Comparison of ENCODE assay signal across 23 cellular contexts in the genomic region with DNA sequence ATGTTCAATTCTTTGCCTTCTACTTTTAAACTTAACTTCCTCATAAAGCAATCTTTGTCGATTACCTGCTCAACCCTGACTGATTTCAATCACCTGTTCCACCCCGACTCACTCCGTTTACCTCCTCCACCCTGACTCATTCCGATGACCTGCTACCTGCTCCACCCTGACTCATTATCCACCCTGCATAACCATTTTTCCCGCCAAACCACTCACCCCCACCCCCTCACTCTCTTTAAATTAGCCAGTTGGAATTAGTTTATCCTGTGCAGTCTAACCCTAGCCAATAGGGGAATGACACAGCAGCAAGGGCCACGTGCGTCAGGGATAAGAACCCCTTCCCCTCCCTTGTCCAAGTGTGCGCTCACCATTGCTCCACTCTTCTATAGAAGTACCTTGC. TPM values are rescaled to one million over a fixed set of nuclear protein-coding genes. Genes with fewer than 3 reads are reported as not detected.
DNase-seq lines count a peak whose midpoint lies in the region; ATAC-seq and TF ChIP-seq lines count a peak whose summit lies in the region.
"Had no signal": no experiment of that assay in that cellular context is flagged by ENCODE, and none has a peak within 500 bp of the region (broad histone marks: within the 10 kb centered on the region; RNA-seq: fewer than 3 reads in every experiment).

No MANE protein-coding gene starts in this region.

- H3K4me2 ChIP-seq in GM23338, result no peak overlapping the region
- H3K4me2 ChIP-seq: A549 had no signal

- no peaks in the 10 kb centered on the region for H3K9me2 ChIP-seq in GM23338 (ENCODE audit: insufficient read depth)

- H3K27ac Mint-ChIP-seq in GM23338, result peak overlapping the region; percentile 83
- H3K27ac Mint-ChIP-seq in progenitor cell of endocrine pancreas, result peak overlapping the region; percentile 30
- no peak overlapping the region for H3K27ac Mint-ChIP-seq in Caco-2 (ENCODE audit: unreplicated experiment)
- H3K27ac Mint-ChIP-seq: activated naive CD8-positive, alpha-beta T cell treated with anti-CD3 and anti-CD28 coated beads for 36 hours; stimulated activated naive B cell treated with anti-CD40 and anti-IgM and Interleukin-4, amounts not matched to agents 10 μg/mL and 1 μg/mL and 100 μg/mL, for 72 hours had no signal

- H3K4me1 ChIP-seq in GM23338 (ENCODE audit: insufficient read depth) (peaks cover 39% of the 10 kb centered on the region), foreskin keratinocyte (no peaks in the 10 kb centered on the region), Caco-2 (peaks cover 22% of the 10 kb centered on the region), uterus (no peaks in the 10 kb centered on the region)
- H3K4me1 ChIP-seq: A549, heart left ventricle, SJSA1 had no signal

- H3K27me3 ChIP-seq in GM23338 (ENCODE audit: insufficient read depth), result no peaks in the 10 kb centered on the region
- no peaks in the 10 kb centered on the region for H3K27me3 ChIP-seq in foreskin keratinocyte
- H3K27me3 ChIP-seq in Caco-2 (replicated peaks; ENCODE audit: control insufficient read depth, insufficient read depth, low read length), result no peaks in the 10 kb centered on the region
- H3K27me3 ChIP-seq in uterus, result no peaks in the 10 kb centered on the region
- H3K27me3 ChIP-seq: heart left ventricle, SJSA1 had no signal

- no peaks in the 10 kb centered on the region for H3F3A ChIP-seq in GM23338 (replicated peaks; ENCODE audit: low read depth)

- POLR2A ChIA-PET in RWPE1 (lab: Yijun Ruan, JAX; ENCODE audit: low non-redundant PET) (no interaction called here), Caco-2 (lab: Charles Lee) (no interaction called here)

- no peaks in the 10 kb centered on the region for H4K20me1 ChIP-seq in GM23338 (replicated peaks; ENCODE audit: insufficient read depth)

- H3K27ac ChIP-seq in GM23338 (ENCODE audit: low read depth) (peak overlapping the region; percentile 93), RWPE1 (no peak overlapping the region), foreskin keratinocyte (no peak overlapping the region), uterus (no peak overlapping the region)
- H3K27ac ChIP-seq: A549, heart left ventricle, SJSA1 had no signal

- intact Hi-C loops in Caco-2 (cut with micrococcal nuclease; ENCODE audit: unreplicated experiment) (no loop called here), uterus (cut with DNase I; ENCODE audit: low total_unique reads) (no loop called here)

- H3K36me3 Mint-ChIP-seq in GM23338 (ENCODE audit: low read depth), result peaks cover 31% of the 10 kb centered on the region
- H3K36me3 Mint-ChIP-seq in progenitor cell of endocrine pancreas (ENCODE audit: insufficient read depth), result peaks cover 3% of the 10 kb centered on the region
- H3K36me3 Mint-ChIP-seq in Caco-2 (ENCODE audit: insufficient read depth, unreplicated experiment), result peaks cover 6% of the 10 kb centered on the region

- peaks cover 33% of the 10 kb centered on the region for H3K9me3 Mint-ChIP-seq in GM23338
- H3K9me3 Mint-ChIP-seq in progenitor cell of endocrine pancreas (ENCODE audit: low read depth), result peaks cover 14% of the 10 kb centered on the region
- peaks cover 9% of the 10 kb centered on the region for H3K9me3 Mint-ChIP-seq in Caco-2 (ENCODE audit: unreplicated experiment)

- ATAC-seq in GM23338, result peak; percentile 62
- peak; percentile 79 for ATAC-seq in foreskin keratinocyte
- ATAC-seq in stimulated activated naive CD8-positive, alpha-beta T cell treated with anti-CD3 and anti-CD28 coated beads, Interleukin-15, Interleukin-2, amounts not matched to agents 100 U/mL and 50 U/mL, for 24 hours, result no peak
- ATAC-seq: A549; activated T-cell treated with anti-CD3 and anti-CD28 coated beads, Interleukin-2, amount 50 U/mL, for 4 hours; heart left ventricle; stimulated activated naive B cell treated with anti-CD40 and anti-IgM and Interleukin-4, amounts not matched to agents 10 μg/mL and 1 μg/mL and 100 μg/mL, for 72 hours had no signal

- BruUV-seq in Caco-2 (replicated peaks; lab: Mats Ljungman, UMichigan), result no TSS peak

- H3K36me3 ChIP-seq in GM23338 (ENCODE audit: insufficient read depth) (peaks cover 2% of the 10 kb centered on the region; the same call in 1 of the 2 replicates), Caco-2 (ENCODE audit: control insufficient read depth, insufficient read depth, low read length) (no peaks in the 10 kb centered on the region), uterus (no peaks in the 10 kb centered on the region)
- H3K36me3 ChIP-seq: heart left ventricle, SJSA1 had no signal

- CTCF ChIA-PET in RWPE1 (lab: Yijun Ruan, JAX), result no interaction called here
- CTCF ChIA-PET in Caco-2 (lab: Charles Lee), result no interaction called here

- H3K4me3 Mint-ChIP-seq in GM23338 (no peak overlapping the region), progenitor cell of endocrine pancreas (ENCODE audit: low read depth) (no peak overlapping the region), Caco-2 (ENCODE audit: unreplicated experiment) (no peak overlapping the region)
- H3K4me3 Mint-ChIP-seq: activated naive CD8-positive, alpha-beta T cell treated with anti-CD3 and anti-CD28 coated beads for 36 hours; activated T-cell treated with anti-CD3 and anti-CD28 coated beads, Interleukin-2, amount 50 U/mL, for 4 hours; stimulated activated naive B cell treated with anti-CD40 and anti-IgM and Interleukin-4, amounts not matched to agents 10 μg/mL and 1 μg/mL and 100 μg/mL, for 72 hours had no signal

- H3K27me3 Mint-ChIP-seq in GM23338 (ENCODE audit: insufficient read depth, low read depth, poor library complexity) (peaks cover 7% of the 10 kb centered on the region), progenitor cell of endocrine pancreas (no peaks in the 10 kb centered on the region), Caco-2 (ENCODE audit: insufficient read depth, unreplicated experiment) (no peaks in the 10 kb centered on the region)
- H3K27me3 Mint-ChIP-seq: activated naive CD8-positive, alpha-beta T cell treated with anti-CD3 and anti-CD28 coated beads for 36 hours; stimulated activated naive B cell treated with anti-CD40 and anti-IgM and Interleukin-4, amounts not matched to agents 10 μg/mL and 1 μg/mL and 100 μg/mL, for 72 hours had no signal

- H3K4me1 Mint-ChIP-seq in GM23338, result peaks cover 36% of the 10 kb centered on the region
- H3K4me1 Mint-ChIP-seq in progenitor cell of endocrine pancreas (ENCODE audit: low read depth), result peaks cover 31% of the 10 kb centered on the region
- peaks cover 20% of the 10 kb centered on the region for H3K4me1 Mint-ChIP-seq in Caco-2 (ENCODE audit: low read depth, unreplicated experiment)
- H3K4me1 Mint-ChIP-seq: activated naive CD8-positive, alpha-beta T cell treated with anti-CD3 and anti-CD28 coated beads for 36 hours; stimulated activated naive B cell treated with anti-CD40 and anti-IgM and Interleukin-4, amounts not matched to agents 10 μg/mL and 1 μg/mL and 100 μg/mL, for 72 hours had no signal

- DNase-seq in GM23338 (ENCODE audit: low spot score), result no peak
- peak; percentile 6 for DNase-seq in RWPE1 (ENCODE audit: low spot score)
- no peak for DNase-seq in foreskin keratinocyte
- DNase-seq in progenitor cell of endocrine pancreas (ENCODE audit: low spot score, unreplicated experiment), result no peak
- DNase-seq in Caco-2, result no peak
- no peak for DNase-seq in stimulated activated naive CD8-positive, alpha-beta T cell treated with anti-CD3 and anti-CD28 coated beads, Interleukin-15, Interleukin-2, amounts not matched to agents 100 U/mL and 50 U/mL, for 24 hours
- no peak for DNase-seq in T-helper 1 cell
- no peak for DNase-seq in uterus
- DNase-seq: activated gamma-delta T cell; activated naive CD8-positive, alpha-beta T cell treated with anti-CD3 and anti-CD28 coated beads for 36 hours; activated T-cell treated with anti-CD3 and anti-CD28 coated beads, Interleukin-2, amount 50 U/mL, for 4 hours; anterior cingulate cortex; GOT3; heart left ventricle; IMR-90; kidney glomerular epithelial cell; NCI-H1694 treated with DMSO at 0.1 percent for 48 hours; NCI-H446 treated with DMSO at 0.1 percent for 48 hours; NCI-H82; stimulated activated naive B cell treated with anti-CD40 and anti-IgM and Interleukin-4, amounts not matched to agents 10 μg/mL and 1 μg/mL and 100 μg/mL, for 72 hours had no signal

- no peak overlapping the region for H2AFZ ChIP-seq in GM23338

- H3K4me3 ChIP-seq in GM23338, result no peak overlapping the region
- H3K4me3 ChIP-seq in Caco-2 (ENCODE audit: low read depth, low read length), result no peak overlapping the region
- H3K4me3 ChIP-seq in uterus, result no peak overlapping the region
- H3K4me3 ChIP-seq: A549, heart left ventricle, SJSA1 had no signal

- H3K79me2 ChIP-seq in GM23338 (replicated peaks; ENCODE audit: insufficient read depth), result no peaks in the 10 kb centered on the region

- no peak for TF ChIP-seq POLR2A in uterus (IDR thresholded peaks at IDR 0.05)

- no peak for TF ChIP-seq CTCF in GM23338 (conservative IDR thresholded peaks at IDR 0.05; ENCODE audit: low read depth in 2 of 2)
- TF ChIP-seq CTCF in RWPE1 (conservative IDR thresholded peaks at IDR 0.05; ENCODE audit: low read depth), result no peak
- no peak for TF ChIP-seq CTCF in foreskin keratinocyte (conservative IDR thresholded peaks at IDR 0.05)
- no peak for TF ChIP-seq CTCF in progenitor cell of endocrine pancreas (IDR thresholded peaks at IDR 0.05; ENCODE audit: unreplicated experiment)
- TF ChIP-seq CTCF in Caco-2 (IDR thresholded peaks at IDR 0.05; ENCODE audit: insufficient read depth in 1 of 2, low read depth in 1 of 2, low read length in 1 of 2, severe bottlenecking in 1 of 2, unreplicated experiment in 1 of 2), result no peak
- no peak for TF ChIP-seq CTCF in uterus (IDR thresholded peaks at IDR 0.05)

- 0 out of 2 replicates have a peak, but pooled peaks cover 9% of the 10 kb centered on the region for H3K9me3 ChIP-seq in Caco-2
- no peaks in the 10 kb centered on the region for H3K9me3 ChIP-seq in uterus
- H3K9me3 ChIP-seq: SJSA1 had no signal

TF ChIP-seq in GM23338, 12 proteins besides CTCF, POLR2A, EP300 and RAD21 (continues in another document):
- no peak for TF ChIP-seq JUNB (IDR thresholded peaks at IDR 0.05; ENCODE audit: unreplicated experiment)
- TF ChIP-seq POLR2AphosphoS5 (IDR thresholded peaks at IDR 0.05; ENCODE audit: low read depth), result no peak

RNA-seq across cellular contexts. Expression of a gene that starts 56.7 kb away (rescaled TPM):
- total RNA-seq in GM23338 (2014; rRNA removed; shearing (Covaris generic)), result 10.2 and 13.5 TPM in 2 replicates
- polyA plus RNA-seq in GM23338 (2016; fragmentation: Nextera tagmentation; extraction: Ambion mirVana), result 6.1 and 6.8 TPM in 2 replicates
- 0.35 and 2.9 TPM in 2 replicates for total RNA-seq in foreskin keratinocyte
- polyA plus RNA-seq in foreskin keratinocyte, result 0.41 and 2.0 TPM in 2 replicates
- total RNA-seq in progenitor cell of endocrine pancreas, result 1.1 TPM in 2 replicates
- total RNA-seq in Caco-2 (2022), result 1.4 and 1.8 TPM in 2 replicates
- total RNA-seq in uterus, result 10 to 100 TPM in 1 of 4 donors, 1 to 10 TPM in 2, not detected in 1; 1.9 to 10.9 (median 2.1) TPM
- total RNA-seq: activated naive CD8-positive, alpha-beta T cell treated with anti-CD3 and anti-CD28 coated beads for 36 hours; activated T-cell treated with anti-CD3 and anti-CD28 coated beads, Interleukin-2, amount 50 U/mL, for 4 hours; fibroblast of villous mesenchyme; IMR-90; SJSA1 had no signal
